ENCODE assay signal across 28 cellular contexts in genomic region chrX:15292861-15293260, GRCh38. TPM values are rescaled to one million over a fixed set of nuclear protein-coding genes. Genes with fewer than 3 reads are reported as not detected.
"Had no signal": no experiment of that assay in that cellular context is flagged by ENCODE, and none has a peak within 500 bp of the region (broad histone marks: within the 10 kb centered on the region; RNA-seq: fewer than 3 reads in every experiment).

No MANE protein-coding gene starts in this region.

- H3K27me3 ChIP-seq: cardiac muscle cell, esophagus muscularis mucosa, hepatocyte, thyroid gland, upper lobe of right lung had no signal

- H3K4me2 ChIP-seq: hepatocyte had no signal

- DNase-seq: activated CD4-positive, alpha-beta memory T cell treated with anti-CD3 and anti-CD28 coated beads, Interleukin-2, amount 10 ng/mL, durations not matched to agents 7 days and 5 days; activated CD4-positive, alpha-beta T cell treated with anti-CD3 and anti-CD28 coated beads for 48 hours; activated CD4-positive, CD25-positive, alpha-beta regulatory T cell; activated effector memory CD4-positive, alpha-beta T cell treated with Interleukin-2 at 50 U/mL for 16 hours; activated naive CD4-positive, alpha-beta T cell treated with anti-CD3 and anti-CD28 coated beads for 36 hours; activated naive CD8-positive, alpha-beta T cell treated with anti-CD3 and anti-CD28 coated beads, Interleukin-2, amount 10 ng/mL, durations not matched to agents 7 days and 5 days; activated T-cell treated with anti-CD3 and anti-CD28 coated beads, Interleukin-2, amount 50 U/mL, for 72 hours; amniotic stem cell; effector CD8-positive, alpha-beta T cell; glutamatergic neuron; left ventricle myocardium superior; retina; stimulated activated CD4-positive, alpha-beta T cell treated with anti-CD3 and anti-CD28 coated beads, Interleukin-4, amount 100 ng/mL, for 24 hours; substantia nigra; T1000; thyroid gland; upper lobe of right lung had no signal

- H3K79me2 ChIP-seq: hepatocyte had no signal

- H3K4me1 Mint-ChIP-seq: activated naive CD8-positive, alpha-beta T cell treated with anti-CD3 and anti-CD28 coated beads, Interleukin-2, amount 10 ng/mL, durations not matched to agents 7 days and 5 days; memory B cell had no signal

- H3K27ac Mint-ChIP-seq: activated CD4-positive, alpha-beta memory T cell treated with anti-CD3 and anti-CD28 coated beads, Interleukin-2, amount 10 ng/mL, durations not matched to agents 7 days and 5 days; activated naive CD4-positive, alpha-beta T cell treated with anti-CD3 and anti-CD28 coated beads for 36 hours; activated naive CD8-positive, alpha-beta T cell treated with anti-CD3 and anti-CD28 coated beads, Interleukin-2, amount 10 ng/mL, durations not matched to agents 7 days and 5 days; activated T-cell treated with anti-CD3 and anti-CD28 coated beads, Interleukin-2, amount 50 U/mL, for 72 hours; dendritic cell treated with granulocyte-macrophage colony-stimulating factor and Interleukin-4, amounts not matched to agents 40 ng/mL and 50 ng/mL, for 4 days; memory B cell; natural killer cell treated with Interleukin-12 subunit alpha and Interleukin-12 subunit beta and Interleukin-15 and Interleukin-18, amount 100 ng/mL, for 72 hours; progenitor cell of endocrine pancreas; stimulated activated naive CD8-positive, alpha-beta T cell treated with anti-CD3 and anti-CD28 coated beads, Interleukin-15, Interleukin-2, amounts not matched to agents 100 ng/mL and 50 ng/mL, for 24 hours; T-helper 1 cell treated with Interleukin-12 subunit alpha and Interleukin-12 subunit beta and Interleukin-4 antibody, amounts not matched to agents 30 μg/mL and 1 μg/mL, for 36 hours had no signal

- H3K9me3 ChIP-seq: esophagus muscularis mucosa, thyroid gland, upper lobe of right lung had no signal

- H3K4me3 Mint-ChIP-seq: activated CD4-positive, alpha-beta memory T cell treated with anti-CD3 and anti-CD28 coated beads, Interleukin-2, amount 10 ng/mL, durations not matched to agents 7 days and 5 days; activated naive CD4-positive, alpha-beta T cell treated with anti-CD3 and anti-CD28 coated beads for 36 hours; activated naive CD8-positive, alpha-beta T cell treated with anti-CD3 and anti-CD28 coated beads, Interleukin-2, amount 10 ng/mL, durations not matched to agents 7 days and 5 days; activated T-cell treated with anti-CD3 and anti-CD28 coated beads, Interleukin-2, amount 50 U/mL, for 72 hours; dendritic cell treated with granulocyte-macrophage colony-stimulating factor and Interleukin-4, amounts not matched to agents 40 ng/mL and 50 ng/mL, for 4 days; memory B cell; natural killer cell treated with Interleukin-12 subunit alpha and Interleukin-12 subunit beta and Interleukin-15 and Interleukin-18, amount 100 ng/mL, for 72 hours; stimulated activated naive CD8-positive, alpha-beta T cell treated with anti-CD3 and anti-CD28 coated beads, Interleukin-15, Interleukin-2, amounts not matched to agents 100 ng/mL and 50 ng/mL, for 24 hours; T-helper 1 cell treated with Interleukin-12 subunit alpha and Interleukin-12 subunit beta and Interleukin-4 antibody, amounts not matched to agents 30 μg/mL and 1 μg/mL, for 36 hours had no signal

- H3K4me3 ChIP-seq: cardiac muscle cell, esophagus muscularis mucosa, hepatocyte, thyroid gland, upper lobe of right lung had no signal

- H3K4me1 ChIP-seq: esophagus muscularis mucosa, thyroid gland, upper lobe of right lung had no signal

- ATAC-seq: activated T-cell treated with anti-CD3 and anti-CD28 coated beads, Interleukin-2, amount 50 U/mL, for 72 hours; left ventricle myocardium superior; natural killer cell treated with Interleukin-12 subunit alpha and Interleukin-12 subunit beta and Interleukin-15 and Interleukin-18, amount 100 ng/mL, for 72 hours; upper lobe of right lung had no signal

- H3K27me3 Mint-ChIP-seq: activated CD4-positive, alpha-beta memory T cell treated with anti-CD3 and anti-CD28 coated beads, Interleukin-2, amount 10 ng/mL, durations not matched to agents 7 days and 5 days; activated naive CD8-positive, alpha-beta T cell treated with anti-CD3 and anti-CD28 coated beads, Interleukin-2, amount 10 ng/mL, durations not matched to agents 7 days and 5 days; dendritic cell treated with granulocyte-macrophage colony-stimulating factor and Interleukin-4, amounts not matched to agents 40 ng/mL and 50 ng/mL, for 4 days; progenitor cell of endocrine pancreas; stimulated activated naive CD8-positive, alpha-beta T cell treated with anti-CD3 and anti-CD28 coated beads, Interleukin-15, Interleukin-2, amounts not matched to agents 100 ng/mL and 50 ng/mL, for 24 hours had no signal

- H3K36me3 Mint-ChIP-seq: activated naive CD8-positive, alpha-beta T cell treated with anti-CD3 and anti-CD28 coated beads, Interleukin-2, amount 10 ng/mL, durations not matched to agents 7 days and 5 days; memory B cell; natural killer cell treated with Interleukin-12 subunit alpha and Interleukin-12 subunit beta and Interleukin-15 and Interleukin-18, amount 100 ng/mL, for 72 hours had no signal

- H3K9me3 Mint-ChIP-seq: activated CD4-positive, alpha-beta memory T cell treated with anti-CD3 and anti-CD28 coated beads, Interleukin-2, amount 10 ng/mL, durations not matched to agents 7 days and 5 days; activated naive CD4-positive, alpha-beta T cell treated with anti-CD3 and anti-CD28 coated beads for 36 hours; activated naive CD8-positive, alpha-beta T cell treated with anti-CD3 and anti-CD28 coated beads, Interleukin-2, amount 10 ng/mL, durations not matched to agents 7 days and 5 days; activated T-cell treated with anti-CD3 and anti-CD28 coated beads, Interleukin-2, amount 50 U/mL, for 72 hours; dendritic cell treated with granulocyte-macrophage colony-stimulating factor and Interleukin-4, amounts not matched to agents 40 ng/mL and 50 ng/mL, for 4 days; natural killer cell treated with Interleukin-12 subunit alpha and Interleukin-12 subunit beta and Interleukin-15 and Interleukin-18, amount 100 ng/mL, for 72 hours; stimulated activated naive CD8-positive, alpha-beta T cell treated with anti-CD3 and anti-CD28 coated beads, Interleukin-15, Interleukin-2, amounts not matched to agents 100 ng/mL and 50 ng/mL, for 24 hours; T-helper 1 cell treated with Interleukin-12 subunit alpha and Interleukin-12 subunit beta and Interleukin-4 antibody, amounts not matched to agents 30 μg/mL and 1 μg/mL, for 36 hours had no signal

- H3K36me3 ChIP-seq: cardiac muscle cell, esophagus muscularis mucosa, thyroid gland, upper lobe of right lung had no signal

- H3K27ac ChIP-seq: cardiac muscle cell, esophagus muscularis mucosa, hepatocyte, thyroid gland, upper lobe of right lung had no signal

- FAIRE-seq: frontal cortex had no signal

- H2AFZ ChIP-seq: hepatocyte had no signal

RNA-seq across cellular contexts. Expression of gene ASB11, which starts 22.6 kb away (rescaled TPM):
- total RNA-seq: activated CD4-positive, alpha-beta memory T cell treated with anti-CD3 and anti-CD28 coated beads, Interleukin-2, amount 10 ng/mL, durations not matched to agents 7 days and 5 days; activated naive CD4-positive, alpha-beta T cell treated with anti-CD3 and anti-CD28 coated beads for 36 hours; activated naive CD8-positive, alpha-beta T cell treated with anti-CD3 and anti-CD28 coated beads, Interleukin-2, amount 10 ng/mL, durations not matched to agents 7 days and 5 days; activated T-cell treated with anti-CD3 and anti-CD28 coated beads, Interleukin-2, amount 50 U/mL, for 72 hours; esophagus muscularis mucosa; frontal cortex; natural killer cell treated with Interleukin-12 subunit alpha and Interleukin-12 subunit beta and Interleukin-15 and Interleukin-18, amount 100 ng/mL, for 72 hours; osteocyte; progenitor cell of endocrine pancreas had no signal

RNA-seq across cellular contexts. Expression of gene ASB9, which starts 23.0 kb away (rescaled TPM):
- total RNA-seq: natural killer cell treated with Interleukin-12 subunit alpha and Interleukin-12 subunit beta and Interleukin-15 and Interleukin-18, amount 100 ng/mL, for 72 hours; osteocyte had no signal
